In the genomic region with DNA sequence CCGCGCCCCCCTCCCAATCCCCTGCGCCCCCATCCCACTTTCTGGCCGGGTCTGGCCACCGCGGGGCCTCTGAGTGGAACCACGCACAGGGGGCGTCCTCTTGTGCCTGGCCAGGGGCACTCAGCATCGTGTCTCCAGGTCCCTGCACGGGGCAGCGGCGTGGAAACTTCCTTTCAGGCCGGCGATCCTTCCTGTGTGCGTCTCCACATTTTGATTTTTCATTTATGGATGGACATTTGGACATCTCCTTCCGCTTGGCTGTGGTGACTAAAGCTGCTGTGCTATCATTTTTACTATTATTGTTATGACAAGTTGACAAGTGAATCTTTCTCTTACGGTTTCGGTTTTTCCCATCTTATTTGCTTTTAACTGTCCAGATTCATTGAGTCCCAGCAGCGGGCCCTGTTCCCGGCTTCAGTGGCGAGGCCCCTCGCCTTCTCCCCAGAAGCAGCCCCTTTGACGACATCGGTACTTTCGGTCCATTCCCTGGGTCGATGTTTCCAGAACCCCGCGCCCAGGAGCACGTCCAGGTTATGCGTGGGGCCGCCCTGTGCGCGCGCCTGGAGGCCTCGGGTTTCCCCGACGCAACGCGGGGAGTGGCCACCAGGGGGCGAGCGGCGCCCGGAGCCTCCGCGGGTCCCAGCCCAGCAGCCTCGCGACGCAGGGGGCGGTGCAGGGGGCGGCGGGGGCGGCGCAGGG, we compare ENCODE assay signal across 8 cellular contexts. TPM values are rescaled to one million over a fixed set of nuclear protein-coding genes. Genes with fewer than 3 reads are reported as not detected.
DNase-seq lines count a peak whose midpoint lies in the region; ATAC-seq and TF ChIP-seq lines count a peak whose summit lies in the region.

No MANE protein-coding gene starts in this region.

- in situ Hi-C loops in SK-MEL-5 (cut with HindIII; ENCODE audit: low pct_unique_long_range_greater_than_20kb, low sequenced_read_pairs) = no loop called here

- TF ChIP-seq POLR2A in gastroesophageal sphincter (IDR thresholded peaks at IDR 0.05) = peak in 1 of 2 donors; percentile 18

- peak overlapping the region; percentile 41 to 58 for H3K4me3 ChIP-seq in gastroesophageal sphincter

- H3K9me3 ChIP-seq in gastroesophageal sphincter = no peaks in the 10 kb centered on the region

- TF ChIP-seq EP300 in Ishikawa (IDR thresholded peaks at IDR 0.05; ENCODE audit: borderline replicate concordance) (no peak), gastroesophageal sphincter (IDR thresholded peaks at IDR 0.05) (no peak)

- peaks cover 0 to 12% (median 0%) of the 10 kb centered on the region in 3 donors for H3K4me1 ChIP-seq in gastroesophageal sphincter

- no peaks in the 10 kb centered on the region for H3K36me3 ChIP-seq in gastroesophageal sphincter

- TF ChIP-seq RAD21 in Ishikawa (IDR thresholded peaks at IDR 0.05; ENCODE audit: low read depth) = peak; percentile 72; the same call in 1 of the 2 replicates

- peak; percentile 80 to 96 (median 92) for TF ChIP-seq CTCF in gastroesophageal sphincter (IDR thresholded peaks at IDR 0.05)

- peak overlapping the region; percentile 3 to 70 (median 66) for H3K27ac ChIP-seq in gastroesophageal sphincter

- WGBS in gastroesophageal sphincter (ENCODE audit: low coverage in 1 of 2), 2 donors = 0 to 2% methylated on average over 9 to 12 of the region's 53 CpGs

- H3K27me3 ChIP-seq in gastroesophageal sphincter = peaks cover 15% of the 10 kb centered on the region

- ATAC-seq in GM19025 (IDR thresholded peaks at IDR 0.05; ENCODE audit: low read depth, unreplicated experiment) (peak; percentile 55), gastroesophageal sphincter (peak; percentile 68)

- DNase-seq in AG08395 (ENCODE audit: low spot score) (peak; percentile 91), SK-MEL-5 (ENCODE audit: low read depth, low spot score) (peak; percentile 54), nucleus accumbens (lab: John Stamatoyannopoulos, UW) (peak in 51 of 56 donors; percentile 18 to 90 (median 71)), superior temporal gyrus (ENCODE audit: extremely low spot score) (peak; percentile 75)
- peak; percentile 89 for DNase-seq in activated naive CD4-positive, alpha-beta T cell treated with Interleukin-2 at 50 U/mL for 16 hours

TF ChIP-seq in Ishikawa, 13 proteins besides CTCF, POLR2A, EP300 and RAD21:
- TF ChIP-seq TCF12 (IDR thresholded peaks at IDR 0.05; ENCODE audit: low read depth) (no peak), ZBTB7A (IDR thresholded peaks at IDR 0.05; ENCODE audit: low read depth) (peak; percentile 59; the same call in 1 of the 2 replicates), EGR1 (IDR thresholded peaks at IDR 0.05) (peak; percentile 61; the same call in 1 of the 2 replicates)

RNA-seq across cellular contexts. Expression of gene SLC19A1, which starts 12.4 kb away (rescaled TPM):
- 12.7 and 15.8 TPM in 2 replicates for total RNA-seq in SK-MEL-5 (2014; rRNA removed; shearing (Covaris generic))
- 29.9 and 35.7 TPM in 2 replicates for polyA plus RNA-seq in SK-MEL-5 (2015; cell fraction: cytosol; rRNA removed)
- 31.9 and 38.5 TPM in 2 replicates for polyA plus RNA-seq in SK-MEL-5 (2015; cell fraction: nucleus; rRNA removed)
- 1 to 10 TPM; 1.5 to 8.6 (median 5.3) TPM for total RNA-seq in gastroesophageal sphincter

Comparison
In these comparisons a context has a peak if more than half of its experiments do, and no peak if none do; other contexts are left out.
1. Peak in every context shown above with its lines: DNase-seq, ATAC-seq, H3K4me3 ChIP-seq and H3K27ac ChIP-seq.